In genomic region chr11:123357990-123358827, GRCh38 we compare ENCODE assay signal across 1 cellular context.
TF ChIP-seq lines count a peak whose summit lies in the region.

No MANE protein-coding gene starts in this region.

TF ChIP-seq in HEK293, 187 proteins besides CTCF, POLR2A, EP300 and RAD21 (continued from another document and continues in another):
- TF ChIP-seq ZSCAN23 (tag by site-specific recombination; IDR thresholded peaks at IDR 0.05) (no peak), ZNF157 (tag by site-specific recombination; IDR thresholded peaks at IDR 0.05) (no peak), EGR2 (tag by site-specific recombination; IDR thresholded peaks at IDR 0.05; ENCODE audit: low read depth) (0 out of 2 replicates have a peak, but pooled peaks have one; percentile 48), ZBTB21 (tag by site-specific recombination; IDR thresholded peaks at IDR 0.05) (no peak), ZXDB (tag by site-specific recombination; IDR thresholded peaks at IDR 0.05) (no peak), ZNF48 (tag by site-specific recombination; IDR thresholded peaks at IDR 0.05) (no peak), ZBTB1 (tag by site-specific recombination; IDR thresholded peaks at IDR 0.05) (no peak), BCL11B (tag by site-specific recombination; IDR thresholded peaks at IDR 0.05; ENCODE audit: low read depth) (no peak), ZBTB20 (tag by site-specific recombination; IDR thresholded peaks at IDR 0.05) (peak; percentile 24), SCRT1 (tag by site-specific recombination; IDR thresholded peaks at IDR 0.05; ENCODE audit: borderline replicate concordance) (no peak), SCRT2 (tag by site-specific recombination; IDR thresholded peaks at IDR 0.05) (no peak), RBAK (tag by site-specific recombination; IDR thresholded peaks at IDR 0.05) (no peak), ZNF223 (tag by site-specific recombination; IDR thresholded peaks at IDR 0.05) (no peak), GFI1B (tag by site-specific recombination; IDR thresholded peaks at IDR 0.05) (no peak), ZNF747 (tag by site-specific recombination; IDR thresholded peaks at IDR 0.05) (no peak), ZNF558 (tag by site-specific recombination; IDR thresholded peaks at IDR 0.05) (no peak), ZNF692 (tag by site-specific recombination; IDR thresholded peaks at IDR 0.05) (peak; percentile 40; the same call in 1 of the 2 replicates), ZNF449 (tag by site-specific recombination; IDR thresholded peaks at IDR 0.05) (no peak), ZNF311 (tag by site-specific recombination; IDR thresholded peaks at IDR 0.05; ENCODE audit: borderline replicate concordance) (no peak), ZNF10 (tag by site-specific recombination; IDR thresholded peaks at IDR 0.05) (no peak), TRIM28 (IDR thresholded peaks at IDR 0.05; ENCODE audit: borderline replicate concordance, low read length) (no peak), ZNF777 (tag by site-specific recombination; IDR thresholded peaks at IDR 0.05; ENCODE audit: borderline replicate concordance) (peak; percentile 48; the same call in 1 of the 2 replicates), ZNF341 (tag by site-specific recombination; IDR thresholded peaks at IDR 0.05; ENCODE audit: low read depth) (0 out of 2 replicates have a peak, but pooled peaks have one; percentile 14), ZNF837 (tag by site-specific recombination; IDR thresholded peaks at IDR 0.05) (no peak), GLIS2 (tag by site-specific recombination; IDR thresholded peaks at IDR 0.05) (no peak), KLF17 (tag by site-specific recombination; IDR thresholded peaks at IDR 0.05) (no peak), BCL6B (tag by site-specific recombination; IDR thresholded peaks at IDR 0.05) (no peak), ZNF501 (tag by site-specific recombination; IDR thresholded peaks at IDR 0.05) (no peak), INSM2 (tag by site-specific recombination; IDR thresholded peaks at IDR 0.05) (no peak), PRDM10 (tag by site-specific recombination; IDR thresholded peaks at IDR 0.05) (peak; percentile 89), ZBTB6 (tag by site-specific recombination; IDR thresholded peaks at IDR 0.05) (no peak), ZNF155 (tag by site-specific recombination; IDR thresholded peaks at IDR 0.05) (no peak), ZBTB8A (tag by site-specific recombination; IDR thresholded peaks at IDR 0.05) (peak; percentile 27; the same call in 1 of the 2 replicates), KLF10 (tag by site-specific recombination; IDR thresholded peaks at IDR 0.05) (no peak), ZNF280D (tag by site-specific recombination; IDR thresholded peaks at IDR 0.05) (no peak), SP7 (tag by site-specific recombination; IDR thresholded peaks at IDR 0.05) (no peak), MYNN (tag by site-specific recombination; IDR thresholded peaks at IDR 0.05; ENCODE audit: borderline replicate concordance) (no peak), ZNF133 (tag by site-specific recombination; IDR thresholded peaks at IDR 0.05) (no peak), ZNF76 (tag by site-specific recombination; IDR thresholded peaks at IDR 0.05; ENCODE audit: borderline replicate concordance, low read depth) (no peak; the same call in 1 of the 2 replicates), ZBTB48 (tag by site-specific recombination; IDR thresholded peaks at IDR 0.05) (no peak), AEBP2 (tag by site-specific recombination; IDR thresholded peaks at IDR 0.05; ENCODE audit: borderline replicate concordance) (no peak), ZNF629 (tag by site-specific recombination; IDR thresholded peaks at IDR 0.05) (no peak), KLF7 (tag by site-specific recombination; IDR thresholded peaks at IDR 0.05; ENCODE audit: borderline replicate concordance) (no peak), ZNF391 (tag by site-specific recombination; IDR thresholded peaks at IDR 0.05; ENCODE audit: borderline replicate concordance, low read depth) (no peak), HOXC10 (CRISPR knock-in tag; IDR thresholded peaks at IDR 0.05) (no peak), ZNF610 (tag by site-specific recombination; IDR thresholded peaks at IDR 0.05; ENCODE audit: borderline replicate concordance) (no peak), ZFP69B (tag by site-specific recombination; IDR thresholded peaks at IDR 0.05) (no peak), ZNF600 (tag by site-specific recombination; IDR thresholded peaks at IDR 0.05) (no peak), ZNF132 (tag by site-specific recombination; IDR thresholded peaks at IDR 0.05; ENCODE audit: borderline replicate concordance) (no peak), ZNF2 (tag by site-specific recombination; IDR thresholded peaks at IDR 0.05) (no peak), ZNF639 (tag by site-specific recombination; IDR thresholded peaks at IDR 0.05) (no peak)
